12 cellular contexts compared by ENCODE assay signal in genomic region chr4:156298230-156298629, GRCh38.
A peak's percentile ranks its signal among the peaks of the same experiment; 100 is the strongest.
DNase-seq lines count a peak whose midpoint lies in the region; ATAC-seq, FAIRE-seq and TF ChIP-seq lines count a peak whose summit lies in the region.
"Had no signal": no experiment of that assay in that cellular context is flagged by ENCODE, and none has a peak within 500 bp of the region (broad histone marks: within the 10 kb centered on the region; RNA-seq: fewer than 3 reads in every experiment).

No MANE protein-coding gene starts in this region.

- H3K9me2 ChIP-seq in GM23338 (ENCODE audit: insufficient read depth), result no peaks in the 10 kb centered on the region

- H3K36me3 Mint-ChIP-seq in GM23338 (ENCODE audit: low read depth), result no peaks in the 10 kb centered on the region
- H3K36me3 Mint-ChIP-seq in Calu3 (ENCODE audit: insufficient read depth, unreplicated experiment), result no peaks in the 10 kb centered on the region
- H3K36me3 Mint-ChIP-seq: activated naive CD4-positive, alpha-beta T cell treated with anti-CD3 and anti-CD28 coated beads, Interleukin-2, amount 50 U/mL, for 24 hours had no signal

- H3K4me3 ChIP-seq in GM23338 (no peak overlapping the region), pancreas (no peak overlapping the region)
- H3K4me3 ChIP-seq: GM12878 had no signal

- H3K4me2 ChIP-seq in GM23338, result no peak overlapping the region
- H3K4me2 ChIP-seq: KMS-11 had no signal

- H3F3A ChIP-seq in GM23338 (replicated peaks; ENCODE audit: low read depth), result no peaks in the 10 kb centered on the region

- no peak overlapping the region for H2AFZ ChIP-seq in GM23338

- H3K27me3 ChIP-seq in GM23338 (ENCODE audit: insufficient read depth) (no peaks in the 10 kb centered on the region), pancreas (no peaks in the 10 kb centered on the region)

- H3K4me3 Mint-ChIP-seq in GM23338 (no peak overlapping the region), Calu3 (ENCODE audit: low read depth, unreplicated experiment) (no peak overlapping the region)
- H3K4me3 Mint-ChIP-seq: activated naive CD4-positive, alpha-beta T cell treated with anti-CD3 and anti-CD28 coated beads, Interleukin-2, amount 50 U/mL, for 24 hours; T-helper 17 cell had no signal

- no peaks in the 10 kb centered on the region for H4K20me1 ChIP-seq in GM23338 (replicated peaks; ENCODE audit: insufficient read depth)

- no peak for ATAC-seq in GM23338
- ATAC-seq in pancreas, result no peak
- no peak for ATAC-seq in GM21723 (IDR thresholded peaks at IDR 0.05; ENCODE audit: unreplicated experiment)
- no peak for ATAC-seq in GM19035 (IDR thresholded peaks at IDR 0.05; ENCODE audit: unreplicated experiment)
- ATAC-seq in HG02884 (IDR thresholded peaks at IDR 0.05; ENCODE audit: unreplicated experiment), result no peak
- ATAC-seq: GM12878, T-helper 17 cell had no signal

- FAIRE-seq in pancreas (lab: Jason Lieb, UNC), result peak; percentile 77
- FAIRE-seq: GM12878 had no signal

- H3K79me2 ChIP-seq in GM23338 (replicated peaks; ENCODE audit: insufficient read depth), result no peaks in the 10 kb centered on the region

- H3K27ac ChIP-seq in GM23338 (ENCODE audit: low read depth) (no peak overlapping the region), pancreas (no peak overlapping the region)
- H3K27ac ChIP-seq: KMS-11 had no signal

- no peak overlapping the region for H3K27ac Mint-ChIP-seq in GM23338
- H3K27ac Mint-ChIP-seq in Calu3 (ENCODE audit: unreplicated experiment), result no peak overlapping the region
- H3K27ac Mint-ChIP-seq: activated naive CD4-positive, alpha-beta T cell treated with anti-CD3 and anti-CD28 coated beads, Interleukin-2, amount 50 U/mL, for 24 hours; T-helper 17 cell had no signal

- H3K9me3 Mint-ChIP-seq in GM23338 (no peaks in the 10 kb centered on the region), Calu3 (ENCODE audit: low read depth, unreplicated experiment) (no peaks in the 10 kb centered on the region)

- peaks cover 7% of the 10 kb centered on the region; the same call in 2 of the 3 replicates for H3K4me1 Mint-ChIP-seq in GM23338
- H3K4me1 Mint-ChIP-seq in Calu3 (ENCODE audit: low read depth, unreplicated experiment), result peaks cover 16% of the 10 kb centered on the region
- H3K4me1 Mint-ChIP-seq: activated naive CD4-positive, alpha-beta T cell treated with anti-CD3 and anti-CD28 coated beads, Interleukin-2, amount 50 U/mL, for 24 hours; T-helper 17 cell had no signal

- CTCF ChIA-PET in Calu3 (lab: Charles Lee), result no interaction called here

- BruUV-seq in Calu3 (replicated peaks; lab: Mats Ljungman, UMichigan), result no TSS peak

- H3K27me3 Mint-ChIP-seq in GM23338 (ENCODE audit: insufficient read depth, low read depth, poor library complexity) (no peaks in the 10 kb centered on the region), Calu3 (ENCODE audit: unreplicated experiment) (no peaks in the 10 kb centered on the region)
- H3K27me3 Mint-ChIP-seq: activated naive CD4-positive, alpha-beta T cell treated with anti-CD3 and anti-CD28 coated beads, Interleukin-2, amount 50 U/mL, for 24 hours; T-helper 17 cell had no signal

- peak; percentile 20 for DNase-seq in GM23338 (ENCODE audit: low spot score)
- DNase-seq in NCI-H774 (lab: John Stamatoyannopoulos, UW), result peak; percentile 66
- peak; percentile 41 for DNase-seq in foreskin melanocyte
- no peak for DNase-seq in pancreas
- DNase-seq in Calu3, result no peak
- DNase-seq: T-helper 17 cell had no signal

- H3K4me1 ChIP-seq in GM23338 (ENCODE audit: insufficient read depth), result no peaks in the 10 kb centered on the region
- peaks cover 0 to 5% (median 0%) of the 10 kb centered on the region in 3 donors for H3K4me1 ChIP-seq in pancreas

- TF ChIP-seq CTCF in GM23338 (conservative IDR thresholded peaks at IDR 0.05; ENCODE audit: low read depth in 2 of 2) (no peak), pancreas (IDR thresholded peaks at IDR 0.05) (no peak), Calu3 (IDR thresholded peaks at IDR 0.05; ENCODE audit: unreplicated experiment) (no peak)

- intact Hi-C loops in pancreas (cut with DNase I), result no loop called here
- intact Hi-C loops in Calu3 (cut with micrococcal nuclease; ENCODE audit: unreplicated experiment), result loop anchor here (10.0 kb wide), 2 partner anchors 177 to 377 kb away; no protein-coding TSS in a partner anchor

- no peaks in the 10 kb centered on the region for H3K36me3 ChIP-seq in GM23338 (ENCODE audit: insufficient read depth)
- H3K36me3 ChIP-seq in pancreas, result no peaks in the 10 kb centered on the region

- H3K9me3 ChIP-seq in pancreas, result no peaks in the 10 kb centered on the region

TF ChIP-seq in GM23338, 12 proteins besides CTCF, POLR2A, EP300 and RAD21:
- no peak for TF ChIP-seq CREB1 (CRISPR knock-in tag; IDR thresholded peaks at IDR 0.05; ENCODE audit: low read depth)

Comparison
In these comparisons a context has a peak if more than half of its experiments do, and no peak if none do; other contexts are left out.
1. DNase-seq: peak in GM23338 (single experiment), NCI-H774 (single experiment) and foreskin melanocyte (single experiment); none in pancreas (0 of 6) and Calu3 (single experiment).